16 cellular contexts compared by ENCODE assay signal in genomic region chr2:127056631-127057370, GRCh38. TPM values are rescaled to one million over a fixed set of nuclear protein-coding genes. Genes with fewer than 3 reads are reported as not detected.
DNase-seq lines count a peak whose midpoint lies in the region; ATAC-seq and TF ChIP-seq lines count a peak whose summit lies in the region.
"Had no signal": no experiment of that assay in that cellular context is flagged by ENCODE, and none has a peak within 500 bp of the region (broad histone marks: within the 10 kb centered on the region; RNA-seq: fewer than 3 reads in every experiment).

No MANE protein-coding gene starts in this region.

- peaks cover 1% of the 10 kb centered on the region for H3K4me1 Mint-ChIP-seq in activated naive CD8-positive, alpha-beta T cell treated with anti-CD3 and anti-CD28 coated beads, Interleukin-2, amount 10 ng/mL, durations not matched to agents 7 days and 5 days
- H3K4me1 Mint-ChIP-seq in activated naive CD8-positive, alpha-beta T cell treated with anti-CD3 and anti-CD28 coated beads for 36 hours = peaks cover 1% of the 10 kb centered on the region
- peaks cover 4% of the 10 kb centered on the region for H3K4me1 Mint-ChIP-seq in activated T-helper 17 cell treated with anti-CD3 and anti-CD28 coated beads, Interleukin-2, amount 50 U/mL, for 72 hours
- peaks cover 23% of the 10 kb centered on the region for H3K4me1 Mint-ChIP-seq in nephron

- no peak overlapping the region for H3K4me3 Mint-ChIP-seq in activated naive CD8-positive, alpha-beta T cell treated with anti-CD3 and anti-CD28 coated beads, Interleukin-2, amount 10 ng/mL, durations not matched to agents 7 days and 5 days
- no peak overlapping the region for H3K4me3 Mint-ChIP-seq in activated naive CD8-positive, alpha-beta T cell treated with anti-CD3 and anti-CD28 coated beads for 36 hours
- H3K4me3 Mint-ChIP-seq in activated T-helper 17 cell treated with anti-CD3 and anti-CD28 coated beads, Interleukin-2, amount 50 U/mL, for 72 hours = no peak overlapping the region
- no peak overlapping the region for H3K4me3 Mint-ChIP-seq in nephron

- H3K27me3 ChIP-seq in psoas muscle (ENCODE audit: insufficient read depth in 3 of 3, low read length in 2 of 3) = no peaks in the 10 kb centered on the region

- DNase-seq in activated naive CD8-positive, alpha-beta T cell treated with anti-CD3 and anti-CD28 coated beads, Interleukin-2, amount 10 ng/mL, durations not matched to agents 7 days and 5 days = no peak
- no peak for DNase-seq in activated naive CD8-positive, alpha-beta T cell treated with anti-CD3 and anti-CD28 coated beads for 36 hours
- DNase-seq in psoas muscle (peak; percentile 13 to 59), GM19238 (ENCODE audit: insufficient read length, low spot score) (no peak), NCI-H524 (lab: John Stamatoyannopoulos, UW) (no peak)
- DNase-seq: AML-193, DND-41, NCI-H1092 treated with DMSO at 0.1 percent for 48 hours, NCI-H2081 treated with DMSO at 0.1 percent for 48 hours, NCI-H446 treated with DMSO at 0.1 percent for 48 hours had no signal

- H3K4me1 ChIP-seq in psoas muscle = peaks cover 56% of the 10 kb centered on the region
- H3K4me1 ChIP-seq: HAP-1 had no signal

- H3K27ac Mint-ChIP-seq in activated naive CD8-positive, alpha-beta T cell treated with anti-CD3 and anti-CD28 coated beads, Interleukin-2, amount 10 ng/mL, durations not matched to agents 7 days and 5 days = peak overlapping the region; percentile 68
- no peak overlapping the region for H3K27ac Mint-ChIP-seq in activated naive CD8-positive, alpha-beta T cell treated with anti-CD3 and anti-CD28 coated beads for 36 hours
- H3K27ac Mint-ChIP-seq in activated T-helper 17 cell treated with anti-CD3 and anti-CD28 coated beads, Interleukin-2, amount 50 U/mL, for 72 hours = peak overlapping the region; percentile 70
- H3K27ac Mint-ChIP-seq in nephron = peak overlapping the region in 2 of 3 experiments; percentile 2 to 14

- 74 to 83% (median 80%) methylated on average over 24 to 25 of the region's 25 CpGs for WGBS in psoas muscle, 3 donors

- H3K36me3 Mint-ChIP-seq in activated naive CD8-positive, alpha-beta T cell treated with anti-CD3 and anti-CD28 coated beads, Interleukin-2, amount 10 ng/mL, durations not matched to agents 7 days and 5 days = peaks cover 4% of the 10 kb centered on the region
- H3K36me3 Mint-ChIP-seq in activated naive CD8-positive, alpha-beta T cell treated with anti-CD3 and anti-CD28 coated beads for 36 hours = peaks cover 2% of the 10 kb centered on the region
- H3K36me3 Mint-ChIP-seq in activated T-helper 17 cell treated with anti-CD3 and anti-CD28 coated beads, Interleukin-2, amount 50 U/mL, for 72 hours (ENCODE audit: low read depth) = peaks cover 41% of the 10 kb centered on the region
- H3K36me3 Mint-ChIP-seq in nephron (ENCODE audit: low read depth) = peaks cover 10% of the 10 kb centered on the region

- no peaks in the 10 kb centered on the region for H3K9me3 ChIP-seq in psoas muscle
- H3K9me3 ChIP-seq: HAP-1 had no signal

- POLR2A ChIA-PET in activated naive CD8-positive, alpha-beta T cell treated with anti-CD3 and anti-CD28 coated beads, Interleukin-2, amount 10 ng/mL, durations not matched to agents 7 days and 5 days (lab: Charles Lee) = no interaction called here

- H3K4me3 ChIP-seq in psoas muscle = no peak overlapping the region
- H3K4me3 ChIP-seq: HAP-1 had no signal

- no peaks in the 10 kb centered on the region for H3K9me3 Mint-ChIP-seq in activated naive CD8-positive, alpha-beta T cell treated with anti-CD3 and anti-CD28 coated beads, Interleukin-2, amount 10 ng/mL, durations not matched to agents 7 days and 5 days
- no peaks in the 10 kb centered on the region for H3K9me3 Mint-ChIP-seq in activated naive CD8-positive, alpha-beta T cell treated with anti-CD3 and anti-CD28 coated beads for 36 hours
- no peaks in the 10 kb centered on the region for H3K9me3 Mint-ChIP-seq in activated T-helper 17 cell treated with anti-CD3 and anti-CD28 coated beads, Interleukin-2, amount 50 U/mL, for 72 hours
- H3K9me3 Mint-ChIP-seq in nephron = no peaks in the 10 kb centered on the region

- intact Hi-C loops in psoas muscle (cut with DNase I) = no loop called here

- no peak for ATAC-seq in activated naive CD8-positive, alpha-beta T cell treated with anti-CD3 and anti-CD28 coated beads, Interleukin-2, amount 10 ng/mL, durations not matched to agents 7 days and 5 days (ENCODE audit: low read depth)
- ATAC-seq in activated T-helper 17 cell treated with anti-CD3 and anti-CD28 coated beads, Interleukin-2, amount 50 U/mL, for 72 hours (replicated peaks) = no peak
- ATAC-seq in psoas muscle (no peak), GM19455 (IDR thresholded peaks at IDR 0.05; ENCODE audit: unreplicated experiment) (no peak)

- peaks cover 4 to 61% of the 10 kb centered on the region in 2 donors for H3K36me3 ChIP-seq in psoas muscle (ENCODE audit: insufficient read depth in 1 of 2, low read depth in 1 of 2)
- H3K36me3 ChIP-seq: HAP-1 had no signal

- TF ChIP-seq CTCF in nephron (IDR thresholded peaks at IDR 0.05; ENCODE audit: unreplicated experiment in 3 of 3) (no peak), psoas muscle (IDR thresholded peaks at IDR 0.05) (no peak)

- peak overlapping the region; percentile 75 for H3K27ac ChIP-seq in psoas muscle
- H3K27ac ChIP-seq: 22Rv1, C4-2B had no signal

- no peaks in the 10 kb centered on the region for H3K27me3 Mint-ChIP-seq in activated naive CD8-positive, alpha-beta T cell treated with anti-CD3 and anti-CD28 coated beads, Interleukin-2, amount 10 ng/mL, durations not matched to agents 7 days and 5 days
- no peaks in the 10 kb centered on the region for H3K27me3 Mint-ChIP-seq in activated naive CD8-positive, alpha-beta T cell treated with anti-CD3 and anti-CD28 coated beads for 36 hours
- no peaks in the 10 kb centered on the region for H3K27me3 Mint-ChIP-seq in activated T-helper 17 cell treated with anti-CD3 and anti-CD28 coated beads, Interleukin-2, amount 50 U/mL, for 72 hours
- no peaks in the 10 kb centered on the region for H3K27me3 Mint-ChIP-seq in nephron (ENCODE audit: low read depth)

RNA-seq across cellular contexts. Expression of gene BIN1, which starts 50.2 kb away (rescaled TPM):
- 100 to 1,000 TPM; 160 to 161 TPM for total RNA-seq in activated naive CD8-positive, alpha-beta T cell treated with anti-CD3 and anti-CD28 coated beads, Interleukin-2, amount 10 ng/mL, durations not matched to agents 7 days and 5 days
- total RNA-seq in activated naive CD8-positive, alpha-beta T cell treated with anti-CD3 and anti-CD28 coated beads for 36 hours = 100 to 1,000 TPM in 1 of 2 experiments, 10 to 100 TPM in 1; 98.8 to 101 TPM
- total RNA-seq in activated T-helper 17 cell treated with anti-CD3 and anti-CD28 coated beads, Interleukin-2, amount 50 U/mL, for 72 hours = 100 to 1,000 TPM in 1 of 2 donors, 10 to 100 TPM in 1; 84.0 to 110 TPM
- 1,000 to 10,000 TPM; 1,036 to 1,643 (median 1,260) TPM for total RNA-seq in psoas muscle
- 1,000 to 10,000 TPM in 2 of 3 donors, 100 to 1,000 TPM in 1; 615 to 1,667 (median 1,547) TPM for polyA plus RNA-seq in psoas muscle

Comparison
In these comparisons a context has a peak if more than half of its experiments do, and no peak if none do; other contexts are left out.
1. DNase-seq: peak in psoas muscle (2 of 2); none in activated naive CD8-positive, alpha-beta T cell treated with anti-CD3 and anti-CD28 coated beads, Interleukin-2, amount 10 ng/mL, durations not matched to agents 7 days and 5 days (single experiment), activated naive CD8-positive, alpha-beta T cell treated with anti-CD3 and anti-CD28 coated beads for 36 hours (single experiment), GM19238 (single experiment) and NCI-H524 (0 of 2).
2. RNA of gene BIN1, which starts 50.2 kb away (total RNA-seq): 1,036 to 1,643 TPM in psoas muscle; 160 to 161 TPM in activated naive CD8-positive, alpha-beta T cell treated with anti-CD3 and anti-CD28 coated beads, Interleukin-2, amount 10 ng/mL, durations not matched to agents 7 days and 5 days, 84.0 to 110 TPM in activated T-helper 17 cell treated with anti-CD3 and anti-CD28 coated beads, Interleukin-2, amount 50 U/mL, for 72 hours and 98.8 to 101 TPM in activated naive CD8-positive, alpha-beta T cell treated with anti-CD3 and anti-CD28 coated beads for 36 hours; every median in the first group is over 4 times any median in the second.